26 cellular contexts compared by ENCODE assay signal in the genomic region with DNA sequence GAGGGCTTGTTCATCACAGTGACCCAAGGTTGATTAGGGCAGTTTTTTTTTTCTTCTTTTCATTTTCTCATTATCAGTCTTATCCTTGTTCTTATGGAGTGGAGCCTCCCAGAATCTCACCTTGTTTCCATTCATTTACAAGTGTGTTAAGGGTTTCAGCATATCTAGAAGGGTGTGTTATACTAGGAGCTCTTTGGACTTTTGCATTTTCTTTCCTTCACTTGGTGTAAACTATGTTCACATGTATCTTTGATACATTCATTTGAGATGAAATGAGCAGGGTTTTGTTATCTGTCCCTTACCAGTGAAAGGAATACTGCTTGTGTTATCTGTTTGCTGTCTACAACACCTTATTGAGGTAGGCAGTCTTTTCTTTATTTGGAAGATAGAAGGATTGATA.
"Had no signal": no experiment of that assay in that cellular context is flagged by ENCODE, and none has a peak within 500 bp of the region (broad histone marks: within the 10 kb centered on the region; RNA-seq: fewer than 3 reads in every experiment).

No MANE protein-coding gene starts in this region.

- H3K27me3 Mint-ChIP-seq: activated naive CD4-positive, alpha-beta T cell treated with anti-CD3 and anti-CD28 coated beads, Interleukin-2, amount 10 ng/mL, durations not matched to agents 7 days and 5 days; effector memory CD8-positive, alpha-beta T cell had no signal

- H3K36me3 ChIP-seq: adrenal gland, brain microvascular endothelial cell, colonic mucosa, neutrophil, ovary, prostate gland had no signal

- H3K27ac Mint-ChIP-seq: mesothelial cell of epicardium, nephron had no signal

- H3K4me1 Mint-ChIP-seq: mesothelial cell of epicardium, nephron had no signal

- H3K4me3 ChIP-seq: adrenal gland, ascending aorta, colonic mucosa, dorsolateral prefrontal cortex, esophagus muscularis mucosa, ovary, prostate gland, spleen, tibial nerve had no signal

- ATAC-seq: effector memory CD8-positive, alpha-beta T cell; left ventricle myocardium superior had no signal

- H3K9me3 ChIP-seq: adrenal gland, ascending aorta, colonic mucosa, esophagus muscularis mucosa, neutrophil, ovary, prostate gland, spleen, tibial nerve had no signal

- DNase-seq: activated CD4-positive, alpha-beta T cell treated with anti-CD3 and anti-CD28 coated beads, Interleukin-2, amount 50 U/mL, for 48 hours; activated CD4-positive, CD25-positive, alpha-beta regulatory T cell treated with anti-CD3 and anti-CD28 coated beads, Interleukin-2, amount 50 U/mL, for 72 hours; activated naive CD4-positive, alpha-beta T cell treated with anti-CD3 and anti-CD28 coated beads, Interleukin-2, amount 10 ng/mL, durations not matched to agents 7 days and 5 days; activated T-cell treated with anti-CD3 and anti-CD28 coated beads, Interleukin-2, amount 50 U/mL, for 1 hour; adrenal gland; brain microvascular endothelial cell; central memory CD4-positive, alpha-beta T cell; colonic mucosa; dorsolateral prefrontal cortex; effector memory CD8-positive, alpha-beta T cell; left ventricle myocardium superior; mammary epithelial cell; ovary; spleen; stimulated activated CD4-positive, alpha-beta T cell treated with anti-CD3 and anti-CD28 coated beads, Interleukin-4, amount 100 ng/mL, for 1 hour; stimulated activated naive CD4-positive, alpha-beta T cell treated with Interleukin-2 at 50 U/mL for 16 hours; substantia nigra had no signal

- H3K9me3 Mint-ChIP-seq: activated naive CD4-positive, alpha-beta T cell treated with anti-CD3 and anti-CD28 coated beads, Interleukin-2, amount 10 ng/mL, durations not matched to agents 7 days and 5 days; effector memory CD8-positive, alpha-beta T cell; mesothelial cell of epicardium; nephron; T-helper 2 cell treated with Interferon-gamma antibody and Interleukin-4, amounts not matched to agents 5 μg/mL and 100 μg/mL, for 36 hours had no signal

- H3K27me3 ChIP-seq: adrenal gland, ascending aorta, brain microvascular endothelial cell, colonic mucosa, dorsolateral prefrontal cortex, esophagus muscularis mucosa, neutrophil, ovary, spleen, tibial nerve had no signal

- H3K4me3 Mint-ChIP-seq: activated naive CD4-positive, alpha-beta T cell treated with anti-CD3 and anti-CD28 coated beads, Interleukin-2, amount 10 ng/mL, durations not matched to agents 7 days and 5 days; effector memory CD8-positive, alpha-beta T cell; mesothelial cell of epicardium; nephron had no signal

- H3K36me3 Mint-ChIP-seq: activated naive CD4-positive, alpha-beta T cell treated with anti-CD3 and anti-CD28 coated beads, Interleukin-2, amount 10 ng/mL, durations not matched to agents 7 days and 5 days; mesothelial cell of epicardium had no signal

- H3K4me1 ChIP-seq: adrenal gland, ascending aorta, colonic mucosa, prostate gland, tibial nerve had no signal

- H3K27ac ChIP-seq: adrenal gland, ascending aorta, brain microvascular endothelial cell, colonic mucosa, esophagus muscularis mucosa, neutrophil, ovary, prostate gland, spleen, tibial nerve, VCaP had no signal
